In the genomic region with DNA sequence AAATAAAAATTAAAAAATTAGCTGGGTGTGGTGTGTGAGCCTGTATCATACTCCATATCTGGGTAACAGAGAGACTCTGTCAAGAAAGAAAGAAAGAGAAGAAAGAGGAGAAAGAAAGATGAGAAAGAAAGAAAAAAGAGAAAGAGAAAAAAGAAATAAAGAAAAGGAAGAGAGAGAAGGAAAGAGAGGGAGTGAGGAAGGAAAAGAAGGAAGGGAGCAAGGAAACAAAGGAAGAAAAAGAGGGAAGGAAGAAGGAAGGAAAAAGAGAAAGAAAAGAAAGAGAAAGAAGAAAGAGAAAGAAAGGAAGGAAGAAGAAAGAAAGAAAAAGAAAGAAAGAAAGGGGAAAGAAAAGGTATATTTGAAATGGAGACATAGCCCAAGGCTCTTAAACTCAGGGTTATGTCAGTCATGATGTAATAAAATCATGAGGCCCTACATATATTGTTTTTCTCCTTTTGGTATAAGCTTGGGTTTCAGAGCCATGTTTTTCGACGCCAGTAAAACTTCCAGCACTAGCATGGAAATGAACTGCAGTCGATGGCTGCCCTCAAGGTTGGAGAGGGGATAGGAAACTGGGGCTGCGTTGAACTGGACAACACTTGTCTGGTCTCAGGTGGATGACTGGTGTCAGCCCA, we compare ENCODE assay signal across 12 cellular contexts. TPM values are rescaled to one million over a fixed set of nuclear protein-coding genes. Genes with fewer than 3 reads are reported as not detected.
DNase-seq lines count a peak whose midpoint lies in the region; ATAC-seq and TF ChIP-seq lines count a peak whose summit lies in the region.
"Had no signal": no experiment of that assay in that cellular context is flagged by ENCODE, and none has a peak within 500 bp of the region (broad histone marks: within the 10 kb centered on the region; RNA-seq: fewer than 3 reads in every experiment).

No MANE protein-coding gene starts in this region.

- no peaks in the 10 kb centered on the region for H3K9me3 ChIP-seq in DND-41 (ENCODE audit: insufficient read depth, low read length, severe bottlenecking)

- H3K36me3 Mint-ChIP-seq in HFFc6 (ENCODE audit: low read depth) (no peaks in the 10 kb centered on the region), naive B cell (no peaks in the 10 kb centered on the region)
- H3K36me3 Mint-ChIP-seq in activated naive CD8-positive, alpha-beta T cell = no peaks in the 10 kb centered on the region
- H3K36me3 Mint-ChIP-seq: CD4-positive, alpha-beta memory T cell had no signal

- no peak overlapping the region for H3K4me2 ChIP-seq in DND-41 (ENCODE audit: insufficient read depth, low read length)

- peaks cover 14% of the 10 kb centered on the region for H3K4me1 ChIP-seq in DND-41 (ENCODE audit: insufficient read depth, low read length)

- DNase-seq in DND-41 (no peak), HFFc6 (no peak), naive B cell (no peak), NAMALWA (ENCODE audit: low spot score) (no peak), KBM-7 (no peak)

- peak overlapping the region; percentile 37; the same call in 1 of the 2 replicates for H3K9ac ChIP-seq in DND-41 (ENCODE audit: low read depth, low read length)

- peak overlapping the region; percentile 82; the same call in 1 of the 2 replicates for H3K27ac ChIP-seq in DND-41 (ENCODE audit: low read length)
- H3K27ac ChIP-seq: brain microvascular endothelial cell had no signal

- H3K36me3 ChIP-seq in DND-41 (ENCODE audit: insufficient read depth, low read length) = no peaks in the 10 kb centered on the region
- H3K36me3 ChIP-seq: brain microvascular endothelial cell had no signal

- TF ChIP-seq CTCF in DND-41 (IDR thresholded peaks at IDR 0.05; ENCODE audit: borderline replicate concordance, extremely low read depth, low read length, poor library complexity, severe bottlenecking) (no peak), HFFc6 (IDR thresholded peaks at IDR 0.05) (no peak)

- peaks cover 26% of the 10 kb centered on the region for H3K4me1 Mint-ChIP-seq in HFFc6 (ENCODE audit: low read depth)
- peaks cover 9% of the 10 kb centered on the region for H3K4me1 Mint-ChIP-seq in activated naive CD8-positive, alpha-beta T cell (ENCODE audit: low read depth)
- peaks cover 0 to 6% (median 0%) of the 10 kb centered on the region in 3 donors for H3K4me1 Mint-ChIP-seq in naive B cell

- H3K79me2 ChIP-seq in DND-41 (ENCODE audit: insufficient read depth, low read length) = no peaks in the 10 kb centered on the region

- no peaks in the 10 kb centered on the region for H3K27me3 ChIP-seq in DND-41 (ENCODE audit: insufficient read depth, low read length, poor library complexity)
- H3K27me3 ChIP-seq: brain microvascular endothelial cell had no signal

- in situ Hi-C loops in KBM-7 (cut with MboI; ENCODE audit: low pct_unique_long_range_greater_than_20kb, low sequenced_read_pairs) = no loop called here

- H3K4me3 Mint-ChIP-seq in HFFc6 (no peak overlapping the region), naive B cell (peak overlapping the region in 1 of 8 donors; percentile 23)
- no peak overlapping the region for H3K4me3 Mint-ChIP-seq in activated naive CD8-positive, alpha-beta T cell

- ATAC-seq in DND-41 (ENCODE audit: insufficient read depth, low read depth) = peak; percentile 17; the same call in 2 of the 3 replicates
- ATAC-seq in naive B cell (ENCODE audit: low read depth in 2 of 2) = peak in 1 of 2 donors; percentile 7
- no peak for ATAC-seq in GM19467 (IDR thresholded peaks at IDR 0.05; ENCODE audit: unreplicated experiment)
- no peak for ATAC-seq in HG03565 (IDR thresholded peaks at IDR 0.05; ENCODE audit: unreplicated experiment)

- H3K9me3 Mint-ChIP-seq in HFFc6 = peaks cover 10% of the 10 kb centered on the region
- no peaks in the 10 kb centered on the region for H3K9me3 Mint-ChIP-seq in activated naive CD8-positive, alpha-beta T cell (ENCODE audit: low read depth)
- peaks cover 0 to 3% (median 0%) of the 10 kb centered on the region in 7 donors for H3K9me3 Mint-ChIP-seq in naive B cell
- H3K9me3 Mint-ChIP-seq: CD4-positive, alpha-beta memory T cell had no signal

- H4K20me1 ChIP-seq in DND-41 (ENCODE audit: insufficient read depth, low read length) = no peaks in the 10 kb centered on the region

- H3K4me3 ChIP-seq in DND-41 (ENCODE audit: low read depth in 1 of 2, low read length in 2 of 2) = no peak overlapping the region
- H3K4me3 ChIP-seq: skin epidermis had no signal

- peak overlapping the region; percentile 84 for H2AFZ ChIP-seq in DND-41 (ENCODE audit: low read depth, low read length)

- H3K27me3 Mint-ChIP-seq in HFFc6 (ENCODE audit: insufficient read depth) (peaks cover 11% of the 10 kb centered on the region), naive B cell (peaks cover 6 to 14% (median 10%) of the 10 kb centered on the region in 3 donors)
- peaks cover 2% of the 10 kb centered on the region for H3K27me3 Mint-ChIP-seq in activated naive CD8-positive, alpha-beta T cell

- peak overlapping the region; percentile 71 for H3K27ac Mint-ChIP-seq in HFFc6
- H3K27ac Mint-ChIP-seq in activated naive CD8-positive, alpha-beta T cell = peak overlapping the region; percentile 93
- H3K27ac Mint-ChIP-seq in naive B cell = peak overlapping the region in 4 of 6 donors; percentile 36 to 92 (median 70)

RNA-seq across cellular contexts. Expression of a gene that starts 38.0 kb away (rescaled TPM):
- total RNA-seq in HFFc6 (2021; fragmentation: NEBNext Ultra II Directional; extraction: Animal tissue kit (Norgen Biotek cat#: 25700)) = 10 to 100 TPM; 53.4 to 62.4 (median 57.4) TPM
- polyA plus RNA-seq in naive B cell (ENCODE audit: low read depth in 6 of 6) = 100 to 1,000 TPM in 3 of 6 donors, 10 to 100 TPM in 3; 63.0 to 147 (median 106) TPM

RNA-seq across cellular contexts. Expression of a gene that starts 53.8 kb away (rescaled TPM):
- total RNA-seq in HFFc6 (2021; fragmentation: NEBNext Ultra II Directional; extraction: Animal tissue kit (Norgen Biotek cat#: 25700)) = not detected
- polyA plus RNA-seq in naive B cell (ENCODE audit: low read depth in 6 of 6) = 1 to 10 TPM in 5 of 6 donors, not detected in 1; 1.3 to 2.3 (median 2.0) TPM
- total RNA-seq: CD4-positive, alpha-beta memory T cell; left colon had no signal
- polyA plus RNA-seq: CD4-positive, alpha-beta memory T cell had no signal
